1 cellular context compared by ENCODE assay signal in genomic region chr7:23012186-23012585, GRCh38.
TF ChIP-seq lines count a peak whose summit lies in the region.

No MANE protein-coding gene starts in this region.

TF ChIP-seq in GM12878, 131 proteins besides CTCF, POLR2A, EP300 and RAD21 (continued from another document):
- TF ChIP-seq NR2F1 (conservative IDR thresholded peaks at IDR 0.05) (no peak), LARP7 (IDR thresholded peaks at IDR 0.05) (no peak)
TF ChIP-seq in GM12878: peak in this region for 0.
